16 cellular contexts compared by ENCODE assay signal in genomic region chr9:18260527-18260926, GRCh38.
DNase-seq lines count a peak whose midpoint lies in the region; ATAC-seq and TF ChIP-seq lines count a peak whose summit lies in the region.
"Had no signal": no experiment of that assay in that cellular context is flagged by ENCODE, and none has a peak within 500 bp of the region (broad histone marks: within the 10 kb centered on the region; RNA-seq: fewer than 3 reads in every experiment).

No MANE protein-coding gene starts in this region.

- no peaks in the 10 kb centered on the region for H3K27me3 Mint-ChIP-seq in mesothelial cell of epicardium (ENCODE audit: low read depth)

- DNase-seq in Daoy (ENCODE audit: low read depth): peak; percentile 87
- DNase-seq in NCI-H146 (lab: John Stamatoyannopoulos, UW): peak; percentile 27
- no peak for DNase-seq in mesothelial cell of epicardium (ENCODE audit: low spot score in 2 of 2, unreplicated experiment in 2 of 2)
- no peak for DNase-seq in testis
- DNase-seq in activated CD4-positive, alpha-beta T cell treated with anti-CD3 and anti-CD28 coated beads, Interleukin-2, amount 50 U/mL, for 1 hour: no peak
- no peak for DNase-seq in RWPE1 (ENCODE audit: low spot score)
- DNase-seq: activated CD4-positive, alpha-beta T cell treated with anti-CD3 and anti-CD28 coated beads, Interleukin-2, amount 10 ng/mL, durations not matched to agents 7 days and 5 days; activated naive CD4-positive, alpha-beta T cell treated with anti-CD3 and anti-CD28 coated beads for 36 hours; GOT3; IMR-90; left cardiac atrium; NCI-H510A treated with DMSO at 0.1 percent for 48 hours had no signal

- POLR2A ChIA-PET in RWPE1 (lab: Yijun Ruan, JAX; ENCODE audit: low non-redundant PET): no interaction called here

- H3K36me3 ChIP-seq in testis (ENCODE audit: low read depth, missing control alignments): no peaks in the 10 kb centered on the region

- no peaks in the 10 kb centered on the region for H3K36me3 Mint-ChIP-seq in mesothelial cell of epicardium
- H3K36me3 Mint-ChIP-seq: CD14-positive monocyte had no signal

- H3K4me1 Mint-ChIP-seq in mesothelial cell of epicardium: peaks cover 27% of the 10 kb centered on the region
- H3K4me1 Mint-ChIP-seq: activated CD4-positive, alpha-beta T cell treated with anti-CD3 and anti-CD28 coated beads, Interleukin-2, amount 10 ng/mL, durations not matched to agents 7 days and 5 days; CD14-positive monocyte had no signal

- H3K9me3 ChIP-seq in testis: no peaks in the 10 kb centered on the region

- H3K9me3 Mint-ChIP-seq in mesothelial cell of epicardium: no peaks in the 10 kb centered on the region
- H3K9me3 Mint-ChIP-seq: activated CD4-positive, alpha-beta T cell treated with anti-CD3 and anti-CD28 coated beads, Interleukin-2, amount 10 ng/mL, durations not matched to agents 7 days and 5 days; activated naive CD4-positive, alpha-beta T cell treated with anti-CD3 and anti-CD28 coated beads for 36 hours; CD14-positive monocyte had no signal

- H3K4me3 Mint-ChIP-seq in mesothelial cell of epicardium: no peak overlapping the region
- H3K4me3 Mint-ChIP-seq: activated CD4-positive, alpha-beta T cell treated with anti-CD3 and anti-CD28 coated beads, Interleukin-2, amount 10 ng/mL, durations not matched to agents 7 days and 5 days; activated naive CD4-positive, alpha-beta T cell treated with anti-CD3 and anti-CD28 coated beads for 36 hours; CD14-positive monocyte had no signal

- no peak overlapping the region for H3K27ac ChIP-seq in testis
- H3K27ac ChIP-seq in RWPE1: no peak overlapping the region
- H3K27ac ChIP-seq: SK-N-MC had no signal

- H3K4me3 ChIP-seq in testis: no peak overlapping the region
- H3K4me3 ChIP-seq: SK-N-MC had no signal

- no peak for TF ChIP-seq POLR2A in testis (IDR thresholded peaks at IDR 0.05)

- TF ChIP-seq CTCF in mesothelial cell of epicardium (IDR thresholded peaks at IDR 0.05; ENCODE audit: unreplicated experiment) (no peak), testis (IDR thresholded peaks at IDR 0.05) (no peak), RWPE1 (conservative IDR thresholded peaks at IDR 0.05; ENCODE audit: low read depth) (no peak)

- WGBS in testis, 2 donors: 76 to 88% methylated on average over 5 of the region's 5 CpGs

- no peaks in the 10 kb centered on the region for H3K4me1 ChIP-seq in testis

- H3K27ac Mint-ChIP-seq in mesothelial cell of epicardium: peak overlapping the region; percentile 78
- H3K27ac Mint-ChIP-seq: activated CD4-positive, alpha-beta T cell treated with anti-CD3 and anti-CD28 coated beads, Interleukin-2, amount 10 ng/mL, durations not matched to agents 7 days and 5 days; activated naive CD4-positive, alpha-beta T cell treated with anti-CD3 and anti-CD28 coated beads for 36 hours; CD14-positive monocyte had no signal

- peak; percentile 84 for ATAC-seq in SK-N-SH treated with all-trans-retinoic acid at 6 μM for 48 hours
- no peak for ATAC-seq in GM21515 (IDR thresholded peaks at IDR 0.05; ENCODE audit: unreplicated experiment)
- ATAC-seq: left cardiac atrium had no signal

- H3K27me3 ChIP-seq in testis: no peaks in the 10 kb centered on the region

- CTCF ChIA-PET in RWPE1 (lab: Yijun Ruan, JAX): interaction anchor here (0.6 kb wide), 1 partner anchor 111 kb away, joined by 3 read pairs; no protein-coding TSS in a partner anchor

- intact Hi-C loops in testis (cut with DNase I; ENCODE audit: low total_unique reads): no loop called here

TF ChIP-seq in SK-N-SH treated with all-trans-retinoic acid at 6 μM for 48 hours, 23 proteins besides CTCF, POLR2A, EP300 and RAD21:
- TF ChIP-seq, protein P1, sequence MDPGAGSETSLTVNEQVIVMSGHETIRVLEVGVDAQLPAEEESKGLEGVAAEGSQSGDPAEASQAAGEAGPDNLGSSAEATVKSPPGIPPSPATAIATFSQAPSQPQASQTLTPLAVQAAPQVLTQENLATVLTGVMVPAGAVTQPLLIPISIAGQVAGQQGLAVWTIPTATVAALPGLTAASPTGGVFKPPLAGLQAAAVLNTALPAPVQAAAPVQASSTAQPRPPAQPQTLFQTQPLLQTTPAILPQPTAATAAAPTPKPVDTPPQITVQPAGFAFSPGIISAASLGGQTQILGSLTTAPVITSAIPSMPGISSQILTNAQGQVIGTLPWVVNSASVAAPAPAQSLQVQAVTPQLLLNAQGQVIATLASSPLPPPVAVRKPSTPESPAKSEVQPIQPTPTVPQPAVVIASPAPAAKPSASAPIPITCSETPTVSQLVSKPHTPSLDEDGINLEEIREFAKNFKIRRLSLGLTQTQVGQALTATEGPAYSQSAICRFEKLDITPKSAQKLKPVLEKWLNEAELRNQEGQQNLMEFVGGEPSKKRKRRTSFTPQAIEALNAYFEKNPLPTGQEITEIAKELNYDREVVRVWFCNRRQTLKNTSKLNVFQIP (CRISPR knock-in tag; IDR thresholded peaks at IDR 0.05; ENCODE audit: borderline replicate concordance, low read depth): no peak
- 0 out of 2 replicates have a peak, but pooled peaks have one; percentile 56 for TF ChIP-seq GLIS3 (CRISPR knock-in tag; IDR thresholded peaks at IDR 0.05)
- TF ChIP-seq CSDC2 (CRISPR knock-in tag; IDR thresholded peaks at IDR 0.05): peak; percentile 84; the same call in 1 of the 2 replicates
- TF ChIP-seq, protein P2, sequence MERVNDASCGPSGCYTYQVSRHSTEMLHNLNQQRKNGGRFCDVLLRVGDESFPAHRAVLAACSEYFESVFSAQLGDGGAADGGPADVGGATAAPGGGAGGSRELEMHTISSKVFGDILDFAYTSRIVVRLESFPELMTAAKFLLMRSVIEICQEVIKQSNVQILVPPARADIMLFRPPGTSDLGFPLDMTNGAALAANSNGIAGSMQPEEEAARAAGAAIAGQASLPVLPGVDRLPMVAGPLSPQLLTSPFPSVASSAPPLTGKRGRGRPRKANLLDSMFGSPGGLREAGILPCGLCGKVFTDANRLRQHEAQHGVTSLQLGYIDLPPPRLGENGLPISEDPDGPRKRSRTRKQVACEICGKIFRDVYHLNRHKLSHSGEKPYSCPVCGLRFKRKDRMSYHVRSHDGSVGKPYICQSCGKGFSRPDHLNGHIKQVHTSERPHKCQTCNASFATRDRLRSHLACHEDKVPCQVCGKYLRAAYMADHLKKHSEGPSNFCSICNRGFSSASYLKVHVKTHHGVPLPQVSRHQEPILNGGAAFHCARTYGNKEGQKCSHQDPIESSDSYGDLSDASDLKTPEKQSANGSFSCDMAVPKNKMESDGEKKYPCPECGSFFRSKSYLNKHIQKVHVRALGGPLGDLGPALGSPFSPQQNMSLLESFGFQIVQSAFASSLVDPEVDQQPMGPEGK (CRISPR knock-in tag; IDR thresholded peaks at IDR 0.05; ENCODE audit: borderline replicate concordance): peak; percentile 61; the same call in 1 of the 2 replicates
- TF ChIP-seq TOX (CRISPR knock-in tag; IDR thresholded peaks at IDR 0.05; ENCODE audit: borderline replicate concordance): peak; percentile 35; the same call in 1 of the 2 replicates
- TF ChIP-seq ISL1 (CRISPR knock-in tag; IDR thresholded peaks at IDR 0.05): peak; percentile 79

Comparison
In these comparisons a context has a peak if more than half of its experiments do, and no peak if none do; other contexts are left out.
1. DNase-seq: peak in Daoy (single experiment) and NCI-H146 (single experiment); none in mesothelial cell of epicardium (0 of 2), testis (single experiment), activated CD4-positive, alpha-beta T cell treated with anti-CD3 and anti-CD28 coated beads, Interleukin-2, amount 50 U/mL, for 1 hour (single experiment) and RWPE1 (single experiment).